14 cellular contexts compared by ENCODE assay signal in genomic region chr17:46152423-46152822, GRCh38. TPM values are rescaled to one million over a fixed set of nuclear protein-coding genes. Genes with fewer than 3 reads are reported as not detected.
DNase-seq lines count a peak whose midpoint lies in the region; ATAC-seq and TF ChIP-seq lines count a peak whose summit lies in the region.
"Had no signal": no experiment of that assay in that cellular context is flagged by ENCODE, and none has a peak within 500 bp of the region (broad histone marks: within the 10 kb centered on the region; RNA-seq: fewer than 3 reads in every experiment).

No MANE protein-coding gene starts in this region.

- peaks cover 75 to 99% (median 97%) of the 10 kb centered on the region in 4 donors for H3K4me1 ChIP-seq in esophagus muscularis mucosa
- H3K4me1 ChIP-seq in subcutaneous abdominal adipose tissue (ENCODE audit: control insufficient read depth in 5 of 5, insufficient read depth in 5 of 5, low read length in 5 of 5): peaks cover 0 to 57% (median 53%) of the 10 kb centered on the region in 5 donors

- H3K27ac ChIP-seq in esophagus muscularis mucosa (replicated peaks in 1 of 4) (peak overlapping the region; percentile 25 to 83 (median 78)), subcutaneous abdominal adipose tissue (ENCODE audit: low read depth, low read length) (peak overlapping the region; percentile 59)
- H3K27ac ChIP-seq: ovary had no signal

- H3K4me3 ChIP-seq in esophagus muscularis mucosa (no peak overlapping the region), subcutaneous abdominal adipose tissue (ENCODE audit: low read depth in 1 of 5, low read length in 5 of 5) (no peak overlapping the region)
- H3K4me3 ChIP-seq: ovary, SK-N-MC had no signal

- no peaks in the 10 kb centered on the region for H3K27me3 Mint-ChIP-seq in activated naive CD8-positive, alpha-beta T cell
- H3K27me3 Mint-ChIP-seq in activated naive CD8-positive, alpha-beta T cell treated with anti-CD3 and anti-CD28 coated beads for 36 hours: no peaks in the 10 kb centered on the region

- no peak for TF ChIP-seq POLR2A in esophagus muscularis mucosa (IDR thresholded peaks at IDR 0.05; ENCODE audit: low read depth)

- ATAC-seq in HG02973 (IDR thresholded peaks at IDR 0.05; ENCODE audit: unreplicated experiment) (no peak), GM18907 (IDR thresholded peaks at IDR 0.05; ENCODE audit: unreplicated experiment) (no peak)
- ATAC-seq: activated T-cell treated with anti-CD3 and anti-CD28 coated beads, Interleukin-2, amount 50 U/mL, for 4 hours had no signal

- no peaks in the 10 kb centered on the region for H3K9me3 Mint-ChIP-seq in activated naive CD8-positive, alpha-beta T cell (ENCODE audit: low read depth)
- H3K9me3 Mint-ChIP-seq in activated naive CD8-positive, alpha-beta T cell treated with anti-CD3 and anti-CD28 coated beads for 36 hours: peaks cover 3% of the 10 kb centered on the region
- H3K9me3 Mint-ChIP-seq: activated T-cell treated with anti-CD3 and anti-CD28 coated beads, Interleukin-2, amount 50 U/mL, for 4 hours had no signal

- no peaks in the 10 kb centered on the region for H3K9me3 ChIP-seq in esophagus muscularis mucosa
- H3K9me3 ChIP-seq in subcutaneous abdominal adipose tissue (ENCODE audit: control insufficient read depth in 5 of 5, low read length in 5 of 5): no peaks in the 10 kb centered on the region
- H3K9me3 ChIP-seq: ovary had no signal

- H3K9ac ChIP-seq in subcutaneous abdominal adipose tissue (ENCODE audit: low read length in 5 of 5): peak overlapping the region in 4 of 5 donors; percentile 2 to 60 (median 29)

- peaks cover 94% of the 10 kb centered on the region for H3K4me1 Mint-ChIP-seq in activated naive CD8-positive, alpha-beta T cell (ENCODE audit: low read depth)
- H3K4me1 Mint-ChIP-seq in activated naive CD8-positive, alpha-beta T cell treated with anti-CD3 and anti-CD28 coated beads for 36 hours: peaks cover 83% of the 10 kb centered on the region

- peak overlapping the region; percentile 17 for H3K4me3 Mint-ChIP-seq in activated naive CD8-positive, alpha-beta T cell
- H3K4me3 Mint-ChIP-seq in activated naive CD8-positive, alpha-beta T cell treated with anti-CD3 and anti-CD28 coated beads for 36 hours: no peak overlapping the region
- H3K4me3 Mint-ChIP-seq: activated T-cell treated with anti-CD3 and anti-CD28 coated beads, Interleukin-2, amount 50 U/mL, for 4 hours had no signal

- intact Hi-C loops in esophagus muscularis mucosa (cut with DNase I): loop anchor here (5.0 kb wide), 1 partner anchor 40 kb away; the partner anchor contains the start of gene KANSL1

- H3K27me3 ChIP-seq in esophagus muscularis mucosa: no peaks in the 10 kb centered on the region
- H3K27me3 ChIP-seq in subcutaneous abdominal adipose tissue (ENCODE audit: control insufficient read depth in 5 of 5, insufficient read depth in 4 of 5, low read length in 5 of 5): no peaks in the 10 kb centered on the region
- H3K27me3 ChIP-seq: ovary had no signal

- no peaks in the 10 kb centered on the region for H3K36me3 ChIP-seq in esophagus muscularis mucosa
- no peaks in the 10 kb centered on the region for H3K36me3 ChIP-seq in subcutaneous abdominal adipose tissue (ENCODE audit: control insufficient read depth in 5 of 5, insufficient read depth in 5 of 5, low read length in 5 of 5)
- H3K36me3 ChIP-seq: ovary had no signal

- peaks cover 2% of the 10 kb centered on the region for H3K36me3 Mint-ChIP-seq in activated naive CD8-positive, alpha-beta T cell
- peaks cover 40% of the 10 kb centered on the region for H3K36me3 Mint-ChIP-seq in activated naive CD8-positive, alpha-beta T cell treated with anti-CD3 and anti-CD28 coated beads for 36 hours

- no peak for TF ChIP-seq EP300 in esophagus muscularis mucosa (IDR thresholded peaks at IDR 0.05)

- no peak for TF ChIP-seq CTCF in esophagus muscularis mucosa (IDR thresholded peaks at IDR 0.05)

- 62% methylated on average over 2 of the region's 2 CpGs for WGBS in esophagus muscularis mucosa

- H3K27ac Mint-ChIP-seq in activated naive CD8-positive, alpha-beta T cell: peak overlapping the region; percentile 75
- H3K27ac Mint-ChIP-seq in activated naive CD8-positive, alpha-beta T cell treated with anti-CD3 and anti-CD28 coated beads for 36 hours: no peak overlapping the region

- DNase-seq in activated naive CD8-positive, alpha-beta T cell treated with anti-CD3 and anti-CD28 coated beads for 36 hours: no peak
- DNase-seq in NCI-H2196 (lab: John Stamatoyannopoulos, UW; ENCODE audit: unreplicated experiment): peak; percentile 65
- no peak for DNase-seq in esophagus muscularis mucosa (ENCODE audit: extremely low spot score)
- no peak for DNase-seq in NOMO-1 treated with DMSO at 0.1 percent for 48 hours (lab: John Stamatoyannopoulos, UW; ENCODE audit: unreplicated experiment)
- DNase-seq: activated CD4-positive, CD25-positive, alpha-beta regulatory T cell; activated T-cell treated with anti-CD3 and anti-CD28 coated beads, Interleukin-2, amount 50 U/mL, for 4 hours; GDM1; NCI-H524 treated with DMSO at 0.1 percent for 48 hours; ovary had no signal

RNA-seq across cellular contexts. Expression of gene KANSL1, which starts 40.8 kb away (rescaled TPM):
- total RNA-seq in activated naive CD8-positive, alpha-beta T cell treated with anti-CD3 and anti-CD28 coated beads for 36 hours: 10 to 100 TPM; 60.9 to 65.5 TPM
- 100 to 1,000 TPM in 1 of 4 donors, 10 to 100 TPM in 3; 55.0 to 124 (median 70.0) TPM for total RNA-seq in esophagus muscularis mucosa
